19 cellular contexts compared by ENCODE assay signal in the genomic region with DNA sequence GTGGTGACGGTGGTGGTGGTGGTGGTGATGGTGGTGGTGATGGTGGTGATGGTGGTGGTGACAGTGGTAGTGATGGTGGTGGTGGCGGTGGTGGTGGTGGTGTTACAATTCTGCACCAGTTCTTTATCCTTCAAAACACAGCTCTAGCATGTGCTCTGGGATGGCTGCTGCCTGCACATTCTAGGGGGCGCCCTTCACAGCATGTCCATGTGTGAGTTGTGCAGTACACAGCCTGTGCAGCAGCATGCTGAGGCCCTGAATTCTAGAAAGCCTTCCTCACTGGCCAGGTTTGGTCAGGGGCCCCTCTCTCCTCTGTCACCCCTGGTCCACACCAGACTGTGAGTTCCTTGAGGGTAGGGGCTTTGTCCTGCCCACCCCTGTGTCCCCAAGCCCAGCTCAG.
"Had no signal": no experiment of that assay in that cellular context is flagged by ENCODE, and none has a peak within 500 bp of the region (broad histone marks: within the 10 kb centered on the region; RNA-seq: fewer than 3 reads in every experiment).

No MANE protein-coding gene starts in this region.

- H3K4me3 Mint-ChIP-seq: central memory CD8-positive, alpha-beta T cell; dendritic cell treated with granulocyte-macrophage colony-stimulating factor and Interleukin-4, amounts not matched to agents 40 ng/mL and 50 ng/mL, for 4 days; effector memory CD8-positive, alpha-beta T cell; nephron had no signal

- H3K9me3 ChIP-seq: esophagus squamous epithelium, gastroesophageal sphincter, left ventricle myocardium inferior, neutrophil, right atrium auricular region, sigmoid colon had no signal

- H3K27ac Mint-ChIP-seq: dendritic cell treated with granulocyte-macrophage colony-stimulating factor and Interleukin-4, amounts not matched to agents 40 ng/mL and 50 ng/mL, for 4 days; nephron had no signal

- H3K27ac ChIP-seq: esophagus squamous epithelium, gastroesophageal sphincter, left ventricle myocardium inferior, neutrophil, right atrium auricular region, sigmoid colon, skin epidermis had no signal

- H3K4me1 ChIP-seq: gastroesophageal sphincter, right atrium auricular region had no signal

- ATAC-seq: effector memory CD8-positive, alpha-beta T cell; gastroesophageal sphincter had no signal

- H3K27me3 ChIP-seq: right atrium auricular region had no signal

- H3K4me3 ChIP-seq: esophagus squamous epithelium, gastroesophageal sphincter, left ventricle myocardium inferior, lung, right atrium auricular region, sigmoid colon, skin epidermis had no signal

- H3K36me3 ChIP-seq: esophagus squamous epithelium, gastroesophageal sphincter, left ventricle myocardium inferior, neutrophil, right atrium auricular region, sigmoid colon had no signal

- DNase-seq: effector memory CD8-positive, alpha-beta T cell; esophagus squamous epithelium; foreskin fibroblast; glutamatergic neuron; islet precursor cell; left ventricle myocardium inferior; mesenchymal stem cell; midbrain; sigmoid colon; stimulated activated CD4-positive, alpha-beta T cell treated with anti-CD3 and anti-CD28 coated beads, Interleukin-12 subunit alpha, Interleukin-12 subunit beta, amount 100 ng/mL, for 4 hours; stimulated activated naive CD4-positive, alpha-beta T cell treated with Interleukin-2 at 50 U/mL for 16 hours had no signal

- H3K9me3 Mint-ChIP-seq: central memory CD8-positive, alpha-beta T cell; dendritic cell treated with granulocyte-macrophage colony-stimulating factor and Interleukin-4, amounts not matched to agents 40 ng/mL and 50 ng/mL, for 4 days; effector memory CD8-positive, alpha-beta T cell; nephron had no signal

- H3K4me1 Mint-ChIP-seq: central memory CD8-positive, alpha-beta T cell had no signal
